Comparison of ENCODE assay signal across 21 cellular contexts in the genomic region with DNA sequence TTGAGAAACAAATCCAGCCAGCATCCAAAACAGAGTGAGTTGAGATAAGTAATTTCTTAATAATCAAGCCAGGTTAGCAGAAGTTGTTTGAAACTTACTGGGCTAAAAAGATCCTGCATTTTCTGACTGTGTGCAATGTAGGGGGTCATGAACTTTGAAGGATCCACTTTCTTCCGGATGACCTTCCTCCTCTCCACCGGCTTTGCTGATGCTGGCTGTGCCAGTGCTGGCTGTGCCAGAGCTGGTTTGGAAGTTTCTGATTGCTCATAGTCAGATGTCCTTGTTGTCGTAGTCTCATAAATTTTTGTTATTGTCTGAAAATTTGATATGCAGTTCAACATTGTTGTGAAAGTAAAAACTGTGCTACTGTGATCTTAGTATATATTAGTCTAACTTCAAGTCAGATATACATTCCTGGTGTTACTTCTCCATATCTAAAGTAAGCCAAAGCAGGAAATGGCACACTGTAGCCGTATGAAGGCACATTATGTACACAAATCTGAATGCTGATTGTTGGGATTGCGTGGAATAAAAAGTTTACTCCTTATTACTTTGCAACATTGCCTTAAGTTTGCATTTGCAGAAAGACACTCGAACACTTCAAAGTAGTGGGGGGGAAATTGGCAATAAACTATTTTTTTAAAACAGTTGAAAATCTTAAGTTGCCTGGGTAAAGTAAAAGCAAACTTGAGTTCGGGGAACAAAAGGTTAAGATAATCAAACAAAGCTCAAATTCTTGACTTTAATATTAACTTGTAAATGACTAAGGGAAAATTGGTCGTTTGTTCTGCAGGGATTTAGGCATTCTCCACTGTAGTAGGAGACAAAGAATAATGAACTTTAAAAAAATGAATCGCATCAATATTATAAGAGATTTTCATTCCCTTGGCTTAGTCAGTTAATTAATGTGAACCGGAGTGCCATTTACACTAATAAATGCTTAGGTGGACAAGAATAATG. TPM values are rescaled to one million over a fixed set of nuclear protein-coding genes. Genes with fewer than 3 reads are reported as not detected.
DNase-seq lines count a peak whose midpoint lies in the region; ATAC-seq, FAIRE-seq and TF ChIP-seq lines count a peak whose summit lies in the region.
"Had no signal": no experiment of that assay in that cellular context is flagged by ENCODE, and none has a peak within 500 bp of the region (broad histone marks: within the 10 kb centered on the region; RNA-seq: fewer than 3 reads in every experiment).

No MANE protein-coding gene starts in this region.

- H3K36me3 Mint-ChIP-seq in type B pancreatic cell: no peaks in the 10 kb centered on the region
- H3K36me3 Mint-ChIP-seq: CD14-positive monocyte had no signal

- intact Hi-C loops in pancreas (cut with DNase I): no loop called here

- peak; percentile 23 for DNase-seq in NCI-H1105 (lab: John Stamatoyannopoulos, UW)
- DNase-seq in NCI-H1105 treated with DMSO at 0.1 percent for 48 hours (lab: John Stamatoyannopoulos, UW): no peak
- DNase-seq in left kidney (ENCODE audit: low read depth, low spot score): peak; percentile 18
- DNase-seq in pancreas: no peak
- no peak for DNase-seq in type B pancreatic cell (ENCODE audit: extremely low spot score, unreplicated experiment)
- no peak for DNase-seq in ACHN
- no peak for DNase-seq in AG08396 (ENCODE audit: low spot score)
- DNase-seq in mesenteric fat pad (ENCODE audit: low spot score): no peak
- DNase-seq: H9, HFFc6, Karpas-422, MV-4-11, NCI-H1694 treated with DMSO at 0.1 percent for 48 hours, NCI-H2081 treated with DMSO at 0.1 percent for 48 hours, NCI-H446 treated with DMSO at 0.1 percent for 48 hours, OCI-M1, Right ventricle myocardium superior had no signal

- H3K4me1 ChIP-seq in pancreas: peaks cover 0 to 8% (median 4%) of the 10 kb centered on the region in 3 donors

- no peak overlapping the region for H3K4me3 ChIP-seq in pancreas

- no peaks in the 10 kb centered on the region for H3K27me3 ChIP-seq in pancreas

- peak in 3 of 4 donors; percentile 67 to 70 (median 69) for ATAC-seq in pancreas

- TF ChIP-seq CTCF in pancreas (IDR thresholded peaks at IDR 0.05) (no peak), type B pancreatic cell (conservative IDR thresholded peaks at IDR 0.05) (no peak)

- 14 to 16% methylated on average over 10 of the region's 10 CpGs for WGBS in pancreas, 2 donors

- H3K9me3 ChIP-seq in pancreas: no peaks in the 10 kb centered on the region

- H3K9me3 Mint-ChIP-seq in type B pancreatic cell: no peaks in the 10 kb centered on the region
- H3K9me3 Mint-ChIP-seq: H9, HFFc6 had no signal

- H3K4me1 Mint-ChIP-seq in type B pancreatic cell (ENCODE audit: unreplicated experiment): peaks cover 22% of the 10 kb centered on the region
- H3K4me1 Mint-ChIP-seq: CD14-positive monocyte had no signal

- H3K27ac Mint-ChIP-seq in type B pancreatic cell: peak overlapping the region; percentile 46
- H3K27ac Mint-ChIP-seq: CD14-positive monocyte, H9, HFFc6, IgD-negative memory B cell had no signal

- no peak for FAIRE-seq in pancreas (lab: Jason Lieb, UNC)

- no peaks in the 10 kb centered on the region for H3K36me3 ChIP-seq in pancreas

- H3K27me3 Mint-ChIP-seq in type B pancreatic cell: no peaks in the 10 kb centered on the region
- H3K27me3 Mint-ChIP-seq: IgD-negative memory B cell had no signal

- H3K27ac ChIP-seq in pancreas: peak overlapping the region in 1 of 4 donors; percentile 28
- H3K27ac ChIP-seq: 22Rv1 had no signal

- H3K4me3 Mint-ChIP-seq in type B pancreatic cell: no peak overlapping the region
- H3K4me3 Mint-ChIP-seq: CD14-positive monocyte, H9, HFFc6 had no signal

- in situ Hi-C loops in ACHN (cut with HindIII; ENCODE audit: low pct_ligation_motif_present, low pct_unique_long_range_greater_than_20kb, low sequenced_read_pairs): no loop called here

RNA-seq across cellular contexts. Expression of gene NEB, which starts 6.4 kb away (rescaled TPM):
- total RNA-seq in pancreas (1 to 10 TPM in 1 of 6 donors, under 1 TPM in 5; 0.58 to 1.5 (median 0.70) TPM), type B pancreatic cell (ENCODE audit: low replicate concordance) (1.6 and 5.0 TPM in 2 replicates), mesenteric fat pad (0.64 TPM)
- polyA plus RNA-seq in pancreas: 1 to 10 TPM in 1 of 2 donors, under 1 TPM in 1; 0.99 to 2.5 TPM
- total RNA-seq: M059J had no signal
- polyA plus RNA-seq: CD14-positive monocyte had no signal

Comparison
In these comparisons a context has a peak if more than half of its experiments do, and no peak if none do; other contexts are left out.
1. DNase-seq: peak in NCI-H1105 (single experiment) and left kidney (single experiment); none in NCI-H1105 treated with DMSO at 0.1 percent for 48 hours (single experiment), pancreas (0 of 6), type B pancreatic cell (single experiment), ACHN (single experiment), AG08396 (single experiment) and mesenteric fat pad (single experiment).